ENCODE assay signal across 2 cellular contexts in the genomic region with DNA sequence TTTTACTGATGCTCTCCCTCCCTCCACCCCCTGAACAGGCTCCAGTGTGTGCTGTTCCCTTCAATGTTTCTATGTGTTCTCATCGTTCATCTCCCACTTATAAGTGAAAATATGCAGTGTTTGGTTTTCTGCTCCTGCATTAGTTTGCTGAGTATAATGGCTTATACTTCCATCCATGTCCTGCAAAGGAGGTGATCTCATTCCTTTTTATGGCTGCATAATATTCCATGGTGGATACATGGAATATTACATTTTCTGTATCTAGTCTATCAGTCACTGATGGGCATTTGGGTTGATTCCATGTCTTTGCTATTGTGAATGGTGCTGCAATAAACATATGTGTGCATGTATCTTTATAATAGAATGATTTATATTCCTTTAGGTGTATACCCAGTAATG.
A peak's percentile ranks its signal among the peaks of the same experiment; 100 is the strongest.
TF ChIP-seq lines count a peak whose summit lies in the region.

No MANE protein-coding gene starts in this region.

TF ChIP-seq in HEK293, 187 proteins besides CTCF, POLR2A, EP300 and RAD21:
- TF ChIP-seq ZNF146 (tag by site-specific recombination; IDR thresholded peaks at IDR 0.05): peak; percentile 70
TF ChIP-seq in HEK293: peak in this region for 1; not testable (repeated sequence) for 186.

TF ChIP-seq in K562, 482 proteins besides CTCF, POLR2A, EP300 and RAD21:
- peak; percentile 85 for TF ChIP-seq ZNF146 (CRISPR knock-in tag; IDR thresholded peaks at IDR 0.05; ENCODE audit: unreplicated experiment)
TF ChIP-seq in K562: peak in this region for 1; not testable (repeated sequence) for 481.
